ENCODE assay signal across 12 cellular contexts in genomic region chr5:72511371-72512178, GRCh38. TPM values are rescaled to one million over a fixed set of nuclear protein-coding genes. Genes with fewer than 3 reads are reported as not detected.
A peak's percentile ranks its signal among the peaks of the same experiment; 100 is the strongest.
DNase-seq lines count a peak whose midpoint lies in the region; ATAC-seq, FAIRE-seq and TF ChIP-seq lines count a peak whose summit lies in the region.
"Had no signal": no experiment of that assay in that cellular context is flagged by ENCODE, and none has a peak within 500 bp of the region (broad histone marks: within the 10 kb centered on the region; RNA-seq: fewer than 3 reads in every experiment).

No MANE protein-coding gene starts in this region.

- DNase-seq in Daoy (ENCODE audit: low read depth) (peak; percentile 77), NCI-H226 (peak; percentile 79), endothelial cell of umbilical vein (ENCODE audit: low read depth, low spot score) (peak; percentile 67), renal cortical epithelial cell (ENCODE audit: low read depth) (peak; percentile 26), heart right ventricle (no peak), anterior cingulate cortex (lab: John Stamatoyannopoulos, UW) (no peak)
- DNase-seq in activated CD4-positive, alpha-beta T cell treated with anti-CD3 and anti-CD28 coated beads for 1 hour = no peak
- DNase-seq: midbrain, NCI-H187 treated with DMSO at 0.1 percent for 48 hours had no signal

- no peak overlapping the region for H2AFZ ChIP-seq in endothelial cell of umbilical vein (ENCODE audit: low read depth, low read length)

- no peak for TF ChIP-seq CTCF in endothelial cell of umbilical vein (IDR thresholded peaks at IDR 0.05; ENCODE audit: extremely low read depth in 1 of 2, insufficient read depth in 1 of 2, low read depth in 1 of 2, low read length in 2 of 2)
- no peak for TF ChIP-seq CTCF in heart right ventricle (IDR thresholded peaks at IDR 0.05)

- peak overlapping the region; percentile 4 for H3K4me2 ChIP-seq in endothelial cell of umbilical vein (ENCODE audit: insufficient read depth, low read length)

- CTCF ChIA-PET in endothelial cell of umbilical vein (lab: Charles Lee) = interaction anchor here (0.8 to 2.8 kb wide), 2 partner anchors 12 to 145 kb away, joined by 3 to 8 read pairs; no protein-coding TSS in a partner anchor

- no peaks in the 10 kb centered on the region for H3K79me2 ChIP-seq in endothelial cell of umbilical vein (ENCODE audit: control insufficient read depth, insufficient read depth, low read length)

- H3K27me3 ChIP-seq in endothelial cell of umbilical vein (ENCODE audit: control insufficient read depth in 2 of 2, insufficient read depth in 2 of 2, low read length in 2 of 2) (no peaks in the 10 kb centered on the region), heart right ventricle (no peaks in the 10 kb centered on the region)

- dilution Hi-C loops in endothelial cell of umbilical vein (cut with MboI; ENCODE audit: extremely low pct_ligation_motif_present, low sequenced_read_pairs) = no loop called here

- FAIRE-seq in endothelial cell of umbilical vein (lab: Jason Lieb, UNC) = peak; percentile 15

- ATAC-seq in heart right ventricle = no peak
- ATAC-seq in HG02642 (IDR thresholded peaks at IDR 0.05; ENCODE audit: poor library complexity, unreplicated experiment) = no peak

- TF ChIP-seq POLR2A in endothelial cell of umbilical vein (IDR thresholded peaks at IDR 0.05; ENCODE audit: low read depth, low read length) = no peak

- peak overlapping the region; percentile 65 for H3K27ac ChIP-seq in endothelial cell of umbilical vein (ENCODE audit: insufficient read depth, low read depth, low read length)
- H3K27ac ChIP-seq in heart right ventricle = peak overlapping the region in 5 of 10 donors; percentile 71 to 92 (median 84)

- no peaks in the 10 kb centered on the region for H4K20me1 ChIP-seq in endothelial cell of umbilical vein (replicated peaks; ENCODE audit: control insufficient read depth, extremely low read depth, insufficient read depth, low read length)

- no peaks in the 10 kb centered on the region for H3K36me3 ChIP-seq in endothelial cell of umbilical vein (ENCODE audit: control insufficient read depth in 2 of 2, extremely low read depth in 1 of 2, insufficient read depth in 2 of 2, low read length in 2 of 2)
- no peaks in the 10 kb centered on the region for H3K36me3 ChIP-seq in heart right ventricle

- H3K9me1 ChIP-seq in endothelial cell of umbilical vein (replicated peaks; ENCODE audit: control insufficient read depth, extremely low read depth, insufficient read depth, low read length) = no peaks in the 10 kb centered on the region

- POLR2A ChIA-PET in endothelial cell of umbilical vein (lab: Charles Lee) = no interaction called here

- intact Hi-C loops in endothelial cell of umbilical vein (cut with micrococcal nuclease) (loop anchor here (2.0 kb wide), 1 partner anchor 59 kb away; no protein-coding TSS in a partner anchor), heart right ventricle (cut with DNase I) (loop anchor here in 3 of 10 donors (5.0 to 10.0 kb wide), 3 partner anchors 57 to 139 kb away; no protein-coding TSS in a partner anchor)

- WGBS in heart right ventricle, 2 donors = 90 to 94% methylated on average over 7 of the region's 7 CpGs

- H3K4me1 ChIP-seq in endothelial cell of umbilical vein (ENCODE audit: control insufficient read depth, extremely low read depth, insufficient read depth, low read length) (peaks cover 48% of the 10 kb centered on the region), heart right ventricle (peaks cover 10 to 52% (median 40%) of the 10 kb centered on the region in 9 donors)

- H3K4me3 ChIP-seq in endothelial cell of umbilical vein (replicated peaks in 1 of 3; ENCODE audit: insufficient read depth in 1 of 3, low read depth in 1 of 3, low read length in 3 of 3) (no peak overlapping the region), heart right ventricle (no peak overlapping the region)

- no peaks in the 10 kb centered on the region for H3K9me3 ChIP-seq in endothelial cell of umbilical vein (replicated peaks; ENCODE audit: control insufficient read depth, insufficient read depth, low read length)
- no peaks in the 10 kb centered on the region for H3K9me3 ChIP-seq in heart right ventricle

- no TSS peak for BruUV-seq in endothelial cell of umbilical vein (replicated peaks; lab: Mats Ljungman, UMichigan)

- no peak overlapping the region for H3K9ac ChIP-seq in endothelial cell of umbilical vein (replicated peaks; ENCODE audit: extremely low read depth, insufficient read depth, low read length)

TF ChIP-seq in endothelial cell of umbilical vein, 7 proteins besides CTCF, POLR2A, EP300 and RAD21:
- TF ChIP-seq FOS (IDR thresholded peaks at IDR 0.05; ENCODE audit: borderline replicate concordance, insufficient read depth, low read length) = peak; percentile 79
- no peak for TF ChIP-seq POLR2AphosphoS5 (IDR thresholded peaks at IDR 0.05; ENCODE audit: insufficient read depth, low read depth, low read length)
- peak; percentile 56 for TF ChIP-seq GATA2 (IDR thresholded peaks at IDR 0.05; ENCODE audit: insufficient read depth, insufficient read length, low read depth, low read length)

RNA-seq across cellular contexts. Expression of gene ZNF366, which starts 4.4 kb away (rescaled TPM):
- total RNA-seq in Daoy (2014; rRNA removed; shearing (Covaris generic)) = not detected in 2 replicates
- total RNA-seq in endothelial cell of umbilical vein = 4.1 and 4.6 TPM in 2 replicates
- 1.2 and 1.3 TPM in 2 replicates for polyA plus RNA-seq in endothelial cell of umbilical vein
- 0.75 and 0.78 TPM in 2 replicates for polyA plus RNA-seq in endothelial cell of umbilical vein (2011; cell fraction: cytosol; rRNA removed)
- 0.72 and 1.2 TPM in 2 replicates for polyA plus RNA-seq in endothelial cell of umbilical vein (2011; cell fraction: nucleus; rRNA removed)
- polyA plus RNA-seq in endothelial cell of umbilical vein (2012) = 0.11 and 0.33 TPM in 2 replicates
- polyA minus RNA-seq in endothelial cell of umbilical vein = 3.2 and 3.4 TPM in 2 replicates
- not detected for polyA minus RNA-seq in endothelial cell of umbilical vein (2011; cell fraction: cytosol; rRNA and poly(A)+ RNA removed)
- 0.96 and 1.6 TPM in 2 replicates for polyA minus RNA-seq in endothelial cell of umbilical vein (2011; cell fraction: nucleus; rRNA and poly(A)+ RNA removed)
- total RNA-seq in renal cortical epithelial cell = 0.05 TPM in 1 of 2 replicates, not detected in the other
- 10 to 100 TPM in 2 of 10 donors, 1 to 10 TPM in 8; 3.8 to 10.5 (median 5.4) TPM for total RNA-seq in heart right ventricle
- polyA plus RNA-seq in heart right ventricle = 1 to 10 TPM; 1.7 to 2.5 TPM
- total RNA-seq: activated CD8-positive, alpha-beta memory T cell treated with anti-CD3 and anti-CD28 coated beads for 36 hours; T-helper 2 cell treated with Interferon-gamma antibody and Interleukin-4, amounts not matched to agents 100 ng/mL and 5 ng/mL, for 36 hours had no signal

Comparison
In these comparisons a context has a peak if more than half of its experiments do, and no peak if none do; other contexts are left out.
1. DNase-seq: peak in Daoy (single experiment), NCI-H226 (single experiment), endothelial cell of umbilical vein (single experiment) and renal cortical epithelial cell (single experiment); none in heart right ventricle (0 of 2), activated CD4-positive, alpha-beta T cell treated with anti-CD3 and anti-CD28 coated beads for 1 hour (single experiment) and anterior cingulate cortex (0 of 58).